In genomic region chr11:17405232-17406005, GRCh38 we compare ENCODE assay signal across 8 cellular contexts. TPM values are rescaled to one million over a fixed set of nuclear protein-coding genes. Genes with fewer than 3 reads are reported as not detected.
DNase-seq lines count a peak whose midpoint lies in the region; ATAC-seq and TF ChIP-seq lines count a peak whose summit lies in the region.

No MANE protein-coding gene starts in this region.

- intact Hi-C loops in testis (cut with DNase I; ENCODE audit: low total_unique reads) = no loop called here

- H3K9me3 ChIP-seq in testis = no peaks in the 10 kb centered on the region

- H3K4me1 ChIP-seq in testis = peaks cover 4% of the 10 kb centered on the region

- H3K9me3 Mint-ChIP-seq in HFFc6 (peaks cover 6% of the 10 kb centered on the region), WTC11 (no peaks in the 10 kb centered on the region)

- POLR2A ChIA-PET in WTC11 (lab: Charles Lee) = no interaction called here

- H3K27ac Mint-ChIP-seq in HFFc6 (no peak overlapping the region), WTC11 (no peak overlapping the region)

- peak; percentile 72 for DNase-seq in AG20443 (ENCODE audit: low spot score)
- DNase-seq in HFFc6 = peak; percentile 20
- peak; percentile 46 for DNase-seq in WTC11 (ENCODE audit: low spot score)
- peak; percentile 43 for DNase-seq in hippocampal formation (lab: John Stamatoyannopoulos, UW)
- DNase-seq in testis = peak; percentile 34

- peak; percentile 74 for ATAC-seq in WTC11
- ATAC-seq in HG03095 (IDR thresholded peaks at IDR 0.05; ENCODE audit: unreplicated experiment) = no peak
- no peak for ATAC-seq in GM19023 (IDR thresholded peaks at IDR 0.05; ENCODE audit: unreplicated experiment)
- no peak for ATAC-seq in HG02938 (IDR thresholded peaks at IDR 0.05; ENCODE audit: unreplicated experiment)

- peak overlapping the region in 1 of 2 donors; percentile 47 for H3K27ac ChIP-seq in testis

- H3K4me3 ChIP-seq in testis = no peak overlapping the region

- H3K4me3 Mint-ChIP-seq in HFFc6 (peak overlapping the region; percentile 25), WTC11 (no peak overlapping the region)

- no peak for TF ChIP-seq CTCF in HFFc6 (IDR thresholded peaks at IDR 0.05)
- no peak for TF ChIP-seq CTCF in WTC11 (IDR thresholded peaks at IDR 0.05)
- no peak for TF ChIP-seq CTCF in testis (IDR thresholded peaks at IDR 0.05)

- no peaks in the 10 kb centered on the region for H3K27me3 ChIP-seq in testis

- H3K27me3 Mint-ChIP-seq in HFFc6 (ENCODE audit: insufficient read depth) (peaks cover 15% of the 10 kb centered on the region), WTC11 (ENCODE audit: low read depth) (no peaks in the 10 kb centered on the region; the same call in 1 of the 2 replicates)

- WGBS in testis, 2 donors = 49 to 51% methylated on average over 14 to 15 of the region's 15 CpGs

- TF ChIP-seq POLR2A in testis (IDR thresholded peaks at IDR 0.05) = no peak

- peaks cover 8% of the 10 kb centered on the region for H3K4me1 Mint-ChIP-seq in HFFc6 (ENCODE audit: low read depth)
- H3K4me1 Mint-ChIP-seq in WTC11 = no peaks in the 10 kb centered on the region

- H3K36me3 ChIP-seq in testis (ENCODE audit: low read depth, missing control alignments) = no peaks in the 10 kb centered on the region

- H3K36me3 Mint-ChIP-seq in HFFc6 (ENCODE audit: low read depth) = no peaks in the 10 kb centered on the region
- H3K36me3 Mint-ChIP-seq in WTC11 = no peaks in the 10 kb centered on the region

- CTCF ChIA-PET in WTC11 (lab: Charles Lee) = interaction anchor here (0.6 to 2.0 kb wide), 11 partner anchors 14 to 123 kb away, joined by 3 to 13 read pairs (median 4); partner anchors contain the start of genes ABCC8 and KCNJ11

TF ChIP-seq in WTC11, 78 proteins besides CTCF, POLR2A, EP300 and RAD21:
- TF ChIP-seq OVOL2 (CRISPR knock-in tag; IDR thresholded peaks at IDR 0.05; ENCODE audit: borderline replicate concordance) (no peak), ZNF425 (CRISPR knock-in tag; conservative IDR thresholded peaks at IDR 0.05) (no peak), ZNF232 (CRISPR knock-in tag; IDR thresholded peaks at IDR 0.05) (no peak), FOXP1 (CRISPR knock-in tag; IDR thresholded peaks at IDR 0.05; ENCODE audit: borderline replicate concordance) (no peak), SP1 (CRISPR knock-in tag; conservative IDR thresholded peaks at IDR 0.05) (no peak), E2F5 (CRISPR knock-in tag; IDR thresholded peaks at IDR 0.05) (no peak), ATF2 (CRISPR knock-in tag; IDR thresholded peaks at IDR 0.05; ENCODE audit: borderline replicate concordance, low read depth) (no peak), ETV6 (CRISPR knock-in tag; IDR thresholded peaks at IDR 0.05) (no peak), ZNF121 (CRISPR knock-in tag; IDR thresholded peaks at IDR 0.05) (no peak), ZNF219 (CRISPR knock-in tag; IDR thresholded peaks at IDR 0.05; ENCODE audit: borderline replicate concordance) (no peak), ATF6 (CRISPR knock-in tag; IDR thresholded peaks at IDR 0.05) (no peak), ZBTB21 (CRISPR knock-in tag; IDR thresholded peaks at IDR 0.05; ENCODE audit: borderline replicate concordance) (no peak), PREB (CRISPR knock-in tag; IDR thresholded peaks at IDR 0.05; ENCODE audit: borderline replicate concordance) (no peak), NFATC4 (CRISPR knock-in tag; IDR thresholded peaks at IDR 0.05) (no peak), ZNF671 (CRISPR knock-in tag; IDR thresholded peaks at IDR 0.05) (no peak), RORB (CRISPR knock-in tag; IDR thresholded peaks at IDR 0.05) (no peak), RELA (CRISPR knock-in tag; IDR thresholded peaks at IDR 0.05; ENCODE audit: borderline replicate concordance) (no peak)

RNA-seq across cellular contexts. Expression of gene KCNJ11, which starts 17.0 kb away (rescaled TPM):
- not detected for total RNA-seq in HFFc6 (2021; fragmentation: NEBNext Ultra II Directional; extraction: Animal tissue kit (Norgen Biotek cat#: 25700))
- total RNA-seq in WTC11 (2021) (8.2 to 10.0 TPM (median 8.7 TPM) in 3 replicates), testis (1 to 10 TPM; 1.4 to 2.1 TPM)
- 1.7 TPM for polyA plus RNA-seq in testis (ENCODE audit: insufficient read depth, low read depth, low replicate concordance)

RNA-seq across cellular contexts. Expression of gene NCR3LG1, which starts 53.8 kb away (rescaled TPM):
- 1 to 10 TPM; 2.2 to 3.4 (median 2.5) TPM for total RNA-seq in HFFc6 (2021; fragmentation: NEBNext Ultra II Directional; extraction: Animal tissue kit (Norgen Biotek cat#: 25700))
- total RNA-seq in WTC11 (2021) (2.0 to 2.7 TPM (median 2.5 TPM) in 3 replicates), testis (1 to 10 TPM; 9.3 to 10.0 TPM)
- polyA plus RNA-seq in testis (ENCODE audit: insufficient read depth, low read depth, low replicate concordance) = 5.0 TPM

Comparison
In these comparisons a context has a peak if more than half of its experiments do, and no peak if none do; other contexts are left out.
1. DNase-seq: peak in every context shown above with its lines; median percentile 72 in AG20443; 46 in WTC11; 43 in hippocampal formation; 34 in testis; 20 in HFFc6.